ENCODE assay signal across 16 cellular contexts in genomic region chr21:45969921-45970673, GRCh38. TPM values are rescaled to one million over a fixed set of nuclear protein-coding genes. Genes with fewer than 3 reads are reported as not detected.
DNase-seq lines count a peak whose midpoint lies in the region; ATAC-seq, FAIRE-seq and TF ChIP-seq lines count a peak whose summit lies in the region.
"Had no signal": no experiment of that assay in that cellular context is flagged by ENCODE, and none has a peak within 500 bp of the region (broad histone marks: within the 10 kb centered on the region; RNA-seq: fewer than 3 reads in every experiment).

No MANE protein-coding gene starts in this region.

- H3K36me3 ChIP-seq in HepG2 (replicated peaks in 1 of 2; ENCODE audit: control insufficient read depth in 1 of 2, insufficient read depth in 2 of 2, low read length in 2 of 2) = no peaks in the 10 kb centered on the region
- no peaks in the 10 kb centered on the region for H3K36me3 ChIP-seq in right lobe of liver
- no peaks in the 10 kb centered on the region for H3K36me3 ChIP-seq in vagina
- H3K36me3 ChIP-seq: brain microvascular endothelial cell, SJSA1, stomach had no signal

- WGBS in HepG2 (ENCODE audit: low lambda C conversion rate) = 40% methylated on average over 12 of the region's 22 CpGs
- 67% methylated on average over 10 of the region's 22 CpGs for WGBS in right lobe of liver (ENCODE audit: insufficient coverage, low coverage, low lambda C conversion rate, missing lambda C conversion rate)

- BruUV-seq in HepG2 (replicated peaks; lab: Mats Ljungman, UMichigan) = no TSS peak

- no peak for TF ChIP-seq EP300 in HepG2 (IDR thresholded peaks at IDR 0.05; ENCODE audit: low read depth in 2 of 2, low read length in 2 of 2)
- TF ChIP-seq EP300 in HepG2 (CRISPR knock-in tag; IDR thresholded peaks at IDR 0.05; ENCODE audit: borderline replicate concordance) = no peak

- ATAC-seq in HepG2 = peak; percentile 26
- ATAC-seq in right lobe of liver = no peak
- no peak for ATAC-seq in GM18870 (IDR thresholded peaks at IDR 0.05; ENCODE audit: unreplicated experiment)

- peak overlapping the region in 1 of 5 experiments; percentile 26 for H3K4me3 Mint-ChIP-seq in brain
- H3K4me3 Mint-ChIP-seq: H9 had no signal

- H3K27me3 ChIP-seq in HepG2 (ENCODE audit: control insufficient read depth in 1 of 2, insufficient read depth in 2 of 2, low read length in 2 of 2) = peaks cover 19 to 43% of the 10 kb centered on the region in 2 experiments
- H3K27me3 ChIP-seq in right lobe of liver = peaks cover 0 to 8% of the 10 kb centered on the region in 2 donors
- no peaks in the 10 kb centered on the region for H3K27me3 ChIP-seq in vagina
- H3K27me3 ChIP-seq: brain microvascular endothelial cell, SJSA1 had no signal

- peaks cover 30% of the 10 kb centered on the region for H3K4me1 Mint-ChIP-seq in brain

- H3K4me1 ChIP-seq in HepG2 (ENCODE audit: insufficient read depth, low read length) (peaks cover 39% of the 10 kb centered on the region), right lobe of liver (peaks cover 0 to 34% (median 9%) of the 10 kb centered on the region in 4 donors), vagina (peaks cover 49% of the 10 kb centered on the region)

- peak overlapping the region; percentile 35; the same call in 1 of the 2 replicates for H3K9ac ChIP-seq in HepG2 (ENCODE audit: insufficient read depth, low read depth, low read length)

- peaks cover 0 to 6% (median 3%) of the 10 kb centered on the region in 5 experiments for H3K9me3 Mint-ChIP-seq in brain
- H3K9me3 Mint-ChIP-seq: activated naive CD4-positive, alpha-beta T cell treated with anti-CD3 and anti-CD28 coated beads, Interleukin-2, amount 50 U/mL, for 72 hours had no signal

- no peak for FAIRE-seq in HepG2 (lab: Jason Lieb, UNC)
- FAIRE-seq: GM12878 had no signal

- TF ChIP-seq POLR2A in HepG2 (IDR thresholded peaks at IDR 0.05; ENCODE audit: insufficient read depth in 1 of 2, low read depth in 2 of 2, low read length in 2 of 2) (no peak), right lobe of liver (IDR thresholded peaks at IDR 0.05) (no peak), vagina (IDR thresholded peaks at IDR 0.05) (no peak)

- in situ Hi-C loops in HepG2 (cut with HindIII; ENCODE audit: extremely low pct_ligation_motif_present, low pct_unique_long_range_greater_than_20kb) = loop anchor here (5.0 to 10.0 kb wide), 3 partner anchors 152 to 315 kb away; partner anchors contain the start of genes LSS, MCM3AP and YBEY

- DNase-seq in HepG2 (ENCODE audit: low spot score) (no peak), right lobe of liver (no peak), mesenteric fat pad (ENCODE audit: low spot score) (peak; percentile 85), vagina (ENCODE audit: extremely low spot score in 2 of 2) (no peak), DMS153 treated with DMSO at 0.1 percent for 48 hours (lab: John Stamatoyannopoulos, UW; ENCODE audit: unreplicated experiment) (no peak), NCI-H2107 treated with DMSO at 0.1 percent for 48 hours (lab: John Stamatoyannopoulos, UW; ENCODE audit: unreplicated experiment) (no peak)
- DNase-seq: brain microvascular endothelial cell, NCI-H187, stomach had no signal

- H2AFZ ChIP-seq in HepG2 (ENCODE audit: low read length) = no peak overlapping the region

- TF ChIP-seq RAD21 in HepG2 (CRISPR knock-in tag; IDR thresholded peaks at IDR 0.05) = no peak

- peak overlapping the region; percentile 61 for H3K4me2 ChIP-seq in HepG2 (ENCODE audit: low read depth, low read length)

- no peaks in the 10 kb centered on the region for H3K27me3 Mint-ChIP-seq in brain

- no peaks in the 10 kb centered on the region for H3K79me2 ChIP-seq in HepG2 (ENCODE audit: insufficient read depth, low read length)

- no peaks in the 10 kb centered on the region for H4K20me1 ChIP-seq in HepG2 (ENCODE audit: insufficient read depth, low read length)

- H3K4me3 ChIP-seq in HepG2 (replicated peaks in 1 of 3; ENCODE audit: insufficient read depth in 1 of 3, low read depth in 2 of 3, low read length in 3 of 3) (peak overlapping the region in 1 of 3 experiments; percentile 47; a peak in 1 of 6 replicates), right lobe of liver (no peak overlapping the region), vagina (no peak overlapping the region)
- H3K4me3 ChIP-seq: GM12878, psoas muscle, SJSA1, stomach had no signal

- intact Hi-C loops in HepG2 (cut with micrococcal nuclease; ENCODE audit: unreplicated experiment) = loop anchor here (5.0 to 10.0 kb wide), 2 partner anchors 177 to 225 kb away; no protein-coding TSS in a partner anchor
- intact Hi-C loops in right lobe of liver (cut with DNase I) = no loop called here
- intact Hi-C loops in vagina (cut with DNase I) = loop anchor here (5.0 to 10.0 kb wide), 3 partner anchors 142 to 355 kb away; partner anchors contain the start of genes C21orf58, LSS and PCNT

- H3K27ac ChIP-seq in HepG2 (ENCODE audit: extremely low read length, insufficient read depth, low read length) (no peak overlapping the region), right lobe of liver (no peak overlapping the region), vagina (peak overlapping the region; percentile 93)
- H3K27ac ChIP-seq: brain microvascular endothelial cell, psoas muscle, SJSA1 had no signal

- POLR2A ChIA-PET in HepG2 (lab: Yijun Ruan, JAX) = no interaction called here

- H3K27ac Mint-ChIP-seq in brain = peak overlapping the region in 3 of 5 experiments; percentile 42 to 85 (median 71)
- H3K27ac Mint-ChIP-seq: activated naive CD4-positive, alpha-beta T cell treated with anti-CD3 and anti-CD28 coated beads, Interleukin-2, amount 50 U/mL, for 72 hours; H9 had no signal

- CTCF ChIA-PET in HepG2 (lab: Yijun Ruan, JAX; ENCODE audit: low intra/inter-chr PET ratio, low total read pairs) = no interaction called here

- H3K9me3 ChIP-seq in HepG2 (ENCODE audit: low read length) = no peaks in the 10 kb centered on the region
- H3K9me3 ChIP-seq in right lobe of liver = no peaks in the 10 kb centered on the region
- H3K9me3 ChIP-seq in vagina = no peaks in the 10 kb centered on the region
- H3K9me3 ChIP-seq: psoas muscle, SJSA1 had no signal

- TF ChIP-seq CTCF in HepG2 (CRISPR knock-in tag; IDR thresholded peaks at IDR 0.05) (no peak), right lobe of liver (IDR thresholded peaks at IDR 0.05) (no peak), brain (conservative IDR thresholded peaks at IDR 0.05) (no peak), vagina (IDR thresholded peaks at IDR 0.05) (no peak)

- H3K36me3 Mint-ChIP-seq in brain = no peaks in the 10 kb centered on the region
- H3K36me3 Mint-ChIP-seq: activated naive CD4-positive, alpha-beta T cell treated with anti-CD3 and anti-CD28 coated beads, Interleukin-2, amount 50 U/mL, for 72 hours had no signal

TF ChIP-seq in HepG2, 621 proteins besides CTCF, POLR2A, EP300 and RAD21 (continues in another document):
- no peak for TF ChIP-seq ZNF282 (IDR thresholded peaks at IDR 0.05; ENCODE audit: partially characterized antibody)
- no peak for TF ChIP-seq NFE2 (CRISPR knock-in tag; IDR thresholded peaks at IDR 0.05)
- TF ChIP-seq HBP1 (CRISPR knock-in tag; IDR thresholded peaks at IDR 0.05; ENCODE audit: low read depth) = no peak
- no peak for TF ChIP-seq ZNF256 (CRISPR knock-in tag; conservative IDR thresholded peaks at IDR 0.05)
- TF ChIP-seq, protein P1, sequence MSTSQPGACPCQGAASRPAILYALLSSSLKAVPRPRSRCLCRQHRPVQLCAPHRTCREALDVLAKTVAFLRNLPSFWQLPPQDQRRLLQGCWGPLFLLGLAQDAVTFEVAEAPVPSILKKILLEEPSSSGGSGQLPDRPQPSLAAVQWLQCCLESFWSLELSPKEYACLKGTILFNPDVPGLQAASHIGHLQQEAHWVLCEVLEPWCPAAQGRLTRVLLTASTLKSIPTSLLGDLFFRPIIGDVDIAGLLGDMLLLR (CRISPR knock-in tag; IDR thresholded peaks at IDR 0.05) = no peak
- TF ChIP-seq REL (CRISPR knock-in tag; conservative IDR thresholded peaks at IDR 0.05) = no peak
- no peak for TF ChIP-seq ZNF629 (CRISPR knock-in tag; conservative IDR thresholded peaks at IDR 0.05)
- TF ChIP-seq ERF (CRISPR knock-in tag; IDR thresholded peaks at IDR 0.05) = no peak

RNA-seq across cellular contexts. Expression of gene COL6A1, which starts 11.5 kb away (rescaled TPM):
- total RNA-seq in HepG2 (2016; rRNA removed; fragmentation: Illumina TruSeq; extraction: Trizol) (0.46 and 3.1 TPM in 2 replicates), right lobe of liver (10 to 100 TPM; 28.2 to 79.9 (median 51.1) TPM), mesenteric fat pad (521 TPM), vagina (520 TPM)
- 0.09 and 0.40 TPM in 2 replicates for total RNA-seq in HepG2 (2016; cell fraction: cytosol; rRNA removed; fragmentation: Illumina TruSeq; extraction: Trizol; ENCODE audit: low read depth)
- 0.55 and 4.3 TPM in 2 replicates for total RNA-seq in HepG2 (2016; cell fraction: insoluble cytoplasmic fraction; rRNA removed; fragmentation: Illumina TruSeq; extraction: Trizol)
- total RNA-seq in HepG2 (2016; cell fraction: membrane; rRNA removed; fragmentation: Illumina TruSeq; extraction: Trizol) = 0.28 and 0.41 TPM in 2 replicates
- total RNA-seq in HepG2 (2016; cell fraction: nucleus; rRNA removed; fragmentation: Illumina TruSeq; extraction: Trizol) = 4.1 and 6.4 TPM in 2 replicates
- polyA plus RNA-seq in HepG2 (2011; rRNA removed) (4.8 and 9.8 TPM in 2 replicates), brain (ENCODE audit: insufficient read depth, low read depth, low replicate concordance) (48.4 TPM)
- 2.4 TPM in 2 replicates for polyA plus RNA-seq in HepG2 (2011; cell fraction: cytosol; rRNA removed)
- 190 and 201 TPM in 2 replicates for polyA plus RNA-seq in HepG2 (2011; cell fraction: nucleus; rRNA removed)
- polyA plus RNA-seq in HepG2 (2012) = 10.0 and 14.2 TPM in 2 replicates
- 0.17 TPM in 2 replicates for polyA plus RNA-seq in HepG2 (2016; cell fraction: cytosol; fragmentation: Illumina TruSeq; extraction: Trizol; ENCODE audit: low read depth)
- polyA plus RNA-seq in HepG2 (2016; cell fraction: insoluble cytoplasmic fraction; fragmentation: Illumina TruSeq; extraction: Trizol; ENCODE audit: low read depth) = 0.58 and 1.7 TPM in 2 replicates
- polyA plus RNA-seq in HepG2 (2016; cell fraction: membrane; fragmentation: Illumina TruSeq; extraction: Trizol; ENCODE audit: low read depth) = 0.13 and 0.28 TPM in 2 replicates
- polyA plus RNA-seq in HepG2 (2016; cell fraction: nucleus; fragmentation: Illumina TruSeq; extraction: Trizol; ENCODE audit: insufficient read depth, low read depth) = 20.5 and 25.0 TPM in 2 replicates
- polyA minus RNA-seq in HepG2 (2011; rRNA and poly(A)+ RNA removed; ENCODE audit: low replicate concordance) = 0.07 and 11.2 TPM in 2 replicates
- 1.1 and 1.8 TPM in 2 replicates for polyA minus RNA-seq in HepG2 (2011; cell fraction: cytosol; rRNA and poly(A)+ RNA removed)
- polyA minus RNA-seq in HepG2 (2011; cell fraction: nucleus; rRNA and poly(A)+ RNA removed) = 3.9 and 6.7 TPM in 2 replicates

Comparison
In these comparisons a context has a peak if more than half of its experiments do, and no peak if none do; other contexts are left out.
1. intact Hi-C loops: an anchor here in HepG2 (5.0 to 10.0 kb wide) and vagina (5.0 to 10.0 kb wide); none called in right lobe of liver.